ENCODE assay signal across 33 cellular contexts in genomic region chr6:26651382-26651781, GRCh38.
"Had no signal": no experiment of that assay in that cellular context is flagged by ENCODE, and none has a peak within 500 bp of the region (broad histone marks: within the 10 kb centered on the region; RNA-seq: fewer than 3 reads in every experiment).

No MANE protein-coding gene starts in this region.

- DNase-seq: activated effector memory CD4-positive, alpha-beta T cell treated with anti-CD3 and anti-CD28 coated beads, Interleukin-2, amount 50 U/mL, for 16 hours; activated effector memory CD4-positive, alpha-beta T cell treated with Interleukin-2 at 50 U/mL for 16 hours; activated gamma-delta T cell; activated gamma-delta T cell treated with Interleukin-2 at 50 U/mL for 16 hours; activated naive CD4-positive, alpha-beta T cell; activated naive CD4-positive, alpha-beta T cell treated with anti-CD3 and anti-CD28 coated beads for 36 hours; activated naive CD4-positive, alpha-beta T cell treated with anti-CD3 and anti-CD28 coated beads, Interleukin-2, amount 10 ng/mL, durations not matched to agents 7 days and 5 days; activated naive CD4-positive, alpha-beta T cell treated with anti-CD3 and anti-CD28 coated beads, Interleukin-2, amount 50 U/mL, for 16 hours; activated naive CD4-positive, alpha-beta T cell treated with Interleukin-2 at 50 U/mL for 16 hours; activated naive CD8-positive, alpha-beta T cell treated with anti-CD3 and anti-CD28 coated beads for 36 hours; activated naive CD8-positive, alpha-beta T cell treated with anti-CD3 and anti-CD28 coated beads, Interleukin-2, amount 10 ng/mL, durations not matched to agents 7 days and 5 days; activated naive CD8-positive, alpha-beta T cell treated with anti-CD3 and anti-CD28 coated beads, Interleukin-2, amount 50 U/mL, for 24 hours; activated T-cell treated with anti-CD3 and anti-CD28 coated beads, Interleukin-2, amount 50 U/mL, for 24 hours; activated T-cell treated with anti-CD3 and anti-CD28 coated beads, Interleukin-2, amount 50 U/mL, for 4 hours; activated T-cell treated with anti-CD3 and anti-CD28 coated beads, Interleukin-2, amount 50 U/mL, for 48 hours; activated T-cell treated with anti-CD3 and anti-CD28 coated beads, Interleukin-2, amount 50 U/mL, for 72 hours; adrenal gland; amniotic stem cell; amygdala; anterior cingulate cortex; aorta; body of pancreas; brain microvascular endothelial cell; caudate nucleus; central memory CD4-positive, alpha-beta T cell; cerebellar nuclear complex had no signal

- H3K27me3 ChIP-seq: adrenal gland, ascending aorta, body of pancreas, brain microvascular endothelial cell, breast epithelium, cardiac muscle cell had no signal

- H3K27ac ChIP-seq: adrenal gland, ascending aorta, body of pancreas, brain microvascular endothelial cell, breast epithelium, cardiac muscle cell had no signal

- H3K4me1 ChIP-seq: adrenal gland, ascending aorta, body of pancreas, breast epithelium had no signal

- FAIRE-seq: astrocyte, bronchial epithelial cell had no signal

- ATAC-seq: activated naive CD4-positive, alpha-beta T cell treated with anti-CD3 and anti-CD28 coated beads, Interleukin-2, amount 50 U/mL, for 72 hours; activated naive CD8-positive, alpha-beta T cell treated with anti-CD3 and anti-CD28 coated beads, Interleukin-2, amount 50 U/mL, for 24 hours; activated T-cell treated with anti-CD3 and anti-CD28 coated beads, Interleukin-2, amount 50 U/mL, for 4 hours; activated T-cell treated with anti-CD3 and anti-CD28 coated beads, Interleukin-2, amount 50 U/mL, for 72 hours; activated T-helper 17 cell treated with anti-CD3 and anti-CD28 coated beads, Interleukin-2, amount 50 U/mL, for 72 hours; body of pancreas had no signal

- H3K4me3 ChIP-seq: adrenal gland, ascending aorta, body of pancreas, breast epithelium, cardiac muscle cell had no signal

- H3K9me3 ChIP-seq: body of pancreas had no signal
